In genomic region chr14:49770212-49770817, GRCh38 we compare ENCODE assay signal across 10 cellular contexts. TPM values are rescaled to one million over a fixed set of nuclear protein-coding genes. Genes with fewer than 3 reads are reported as not detected.
DNase-seq lines count a peak whose midpoint lies in the region; ATAC-seq and TF ChIP-seq lines count a peak whose summit lies in the region.
"Had no signal": no experiment of that assay in that cellular context is flagged by ENCODE, and none has a peak within 500 bp of the region (broad histone marks: within the 10 kb centered on the region; RNA-seq: fewer than 3 reads in every experiment).

No MANE protein-coding gene starts in this region.

- H3K4me3 Mint-ChIP-seq in T-cell: peak overlapping the region; percentile 39 to 95 (median 92)

- TF ChIP-seq CTCF in gastroesophageal sphincter (IDR thresholded peaks at IDR 0.05): no peak
- no peak for TF ChIP-seq CTCF in smooth muscle cell (IDR thresholded peaks at IDR 0.05; ENCODE audit: borderline replicate concordance, insufficient read depth, poor library complexity, severe bottlenecking)

- H3K4me3 ChIP-seq in gastroesophageal sphincter (peak overlapping the region in 1 of 2 donors; percentile 98), smooth muscle cell (peak overlapping the region; percentile 97)

- H3K4me1 ChIP-seq in gastroesophageal sphincter (peaks cover 0 to 42% (median 23%) of the 10 kb centered on the region in 3 donors), smooth muscle cell (ENCODE audit: low read depth) (peaks cover 5% of the 10 kb centered on the region)

- POLR2A ChIA-PET in T-cell (lab: Charles Lee): no interaction called here

- TF ChIP-seq POLR2A in gastroesophageal sphincter (IDR thresholded peaks at IDR 0.05): no peak

- peaks cover 4 to 36% of the 10 kb centered on the region in 2 donors for H3K36me3 ChIP-seq in gastroesophageal sphincter
- H3K36me3 ChIP-seq in smooth muscle cell (ENCODE audit: low read depth): peaks cover 3% of the 10 kb centered on the region

- peak overlapping the region; percentile 80 to 98 for H3K27ac Mint-ChIP-seq in T-cell

- H3K27me3 ChIP-seq in gastroesophageal sphincter: no peaks in the 10 kb centered on the region
- H3K27me3 ChIP-seq in smooth muscle cell (ENCODE audit: low read depth): no peaks in the 10 kb centered on the region

- H3K9me3 Mint-ChIP-seq in T-cell: no peaks in the 10 kb centered on the region

- H4K20me1 ChIP-seq in smooth muscle cell (ENCODE audit: low read depth): peaks cover 9% of the 10 kb centered on the region

- H3K4me2 ChIP-seq in smooth muscle cell: peak overlapping the region; percentile 87

- no peak overlapping the region for H2AFZ ChIP-seq in smooth muscle cell (ENCODE audit: low read depth)

- peaks cover 42% of the 10 kb centered on the region for H3K79me2 ChIP-seq in smooth muscle cell (ENCODE audit: low read depth)

- no peak for TF ChIP-seq EP300 in gastroesophageal sphincter (IDR thresholded peaks at IDR 0.05)

- peaks cover 48 to 49% (median 49%) of the 10 kb centered on the region in 3 donors for H3K4me1 Mint-ChIP-seq in T-cell

- peaks cover 7% of the 10 kb centered on the region for H3F3A ChIP-seq in smooth muscle cell (ENCODE audit: low read depth)

- H3K27ac ChIP-seq in gastroesophageal sphincter (peak overlapping the region in 3 of 4 donors; percentile 1 to 98 (median 97)), smooth muscle cell (ENCODE audit: low read depth) (no peak overlapping the region)

- peaks cover 17% of the 10 kb centered on the region for H3K36me3 Mint-ChIP-seq in T-cell

- H3K9ac ChIP-seq in smooth muscle cell (ENCODE audit: low read depth): no peak overlapping the region

- CTCF ChIA-PET in T-cell (lab: Charles Lee): interaction anchor here in 1 of 2 donors (4.8 kb wide), 1 partner anchor 136 kb away, joined by 49 read pairs; the partner anchor contains the start of gene DNAAF2

- H3K27me3 Mint-ChIP-seq in T-cell: no peaks in the 10 kb centered on the region

- 55 to 74% methylated on average over 2 to 4 of the region's 4 CpGs for WGBS in gastroesophageal sphincter (ENCODE audit: low coverage in 1 of 2), 2 donors
- 76% methylated on average over 4 of the region's 4 CpGs for WGBS in smooth muscle cell (ENCODE audit: low lambda C conversion rate)

- DNase-seq in NOMO-1 (lab: John Stamatoyannopoulos, UW; ENCODE audit: unreplicated experiment in 2 of 2) (peak; percentile 4 to 19), NOMO-1 treated with dmso at 0.1 percent for 144 hours (lab: John Stamatoyannopoulos, UW; ENCODE audit: unreplicated experiment) (no peak), T-cell (no peak), smooth muscle cell (lab: John Stamatoyannopoulos, UW; ENCODE audit: unreplicated experiment) (no peak), NCI-H128 (lab: John Stamatoyannopoulos, UW; ENCODE audit: unreplicated experiment) (no peak)
- DNase-seq: COR-L47, NCI-H1417 treated with DMSO at 0.1 percent for 48 hours had no signal

- H3K9me3 ChIP-seq in gastroesophageal sphincter: no peaks in the 10 kb centered on the region
- no peaks in the 10 kb centered on the region for H3K9me3 ChIP-seq in smooth muscle cell (replicated peaks; ENCODE audit: low read depth)

- ATAC-seq in T-cell (replicated peaks in 1 of 4) (no peak), gastroesophageal sphincter (no peak), HG03108 (IDR thresholded peaks at IDR 0.05; ENCODE audit: unreplicated experiment) (no peak), HG02938 (IDR thresholded peaks at IDR 0.05; ENCODE audit: unreplicated experiment) (no peak)

RNA-seq across cellular contexts. Expression of gene KLHDC2, which starts 2.4 kb away (rescaled TPM):
- total RNA-seq in T-cell (100 to 1,000 TPM in 1 of 5 donors, 10 to 100 TPM in 4; 69.0 to 115 (median 69.2) TPM), gastroesophageal sphincter (100 to 1,000 TPM in 1 of 4 donors, 10 to 100 TPM in 3; 72.3 to 113 (median 97.1) TPM), smooth muscle cell (52.0 and 72.1 TPM in 2 replicates)
- polyA plus RNA-seq in smooth muscle cell: 78.3 and 88.9 TPM in 2 replicates

Comparison
In these comparisons a context has a peak if more than half of its experiments do, and no peak if none do; other contexts are left out.
1. DNase-seq: peak in NOMO-1 (2 of 2); none in NOMO-1 treated with dmso at 0.1 percent for 144 hours (single experiment), T-cell (0 of 34), smooth muscle cell (single experiment) and NCI-H128 (single experiment).